2 cellular contexts compared by ENCODE assay signal in the genomic region with DNA sequence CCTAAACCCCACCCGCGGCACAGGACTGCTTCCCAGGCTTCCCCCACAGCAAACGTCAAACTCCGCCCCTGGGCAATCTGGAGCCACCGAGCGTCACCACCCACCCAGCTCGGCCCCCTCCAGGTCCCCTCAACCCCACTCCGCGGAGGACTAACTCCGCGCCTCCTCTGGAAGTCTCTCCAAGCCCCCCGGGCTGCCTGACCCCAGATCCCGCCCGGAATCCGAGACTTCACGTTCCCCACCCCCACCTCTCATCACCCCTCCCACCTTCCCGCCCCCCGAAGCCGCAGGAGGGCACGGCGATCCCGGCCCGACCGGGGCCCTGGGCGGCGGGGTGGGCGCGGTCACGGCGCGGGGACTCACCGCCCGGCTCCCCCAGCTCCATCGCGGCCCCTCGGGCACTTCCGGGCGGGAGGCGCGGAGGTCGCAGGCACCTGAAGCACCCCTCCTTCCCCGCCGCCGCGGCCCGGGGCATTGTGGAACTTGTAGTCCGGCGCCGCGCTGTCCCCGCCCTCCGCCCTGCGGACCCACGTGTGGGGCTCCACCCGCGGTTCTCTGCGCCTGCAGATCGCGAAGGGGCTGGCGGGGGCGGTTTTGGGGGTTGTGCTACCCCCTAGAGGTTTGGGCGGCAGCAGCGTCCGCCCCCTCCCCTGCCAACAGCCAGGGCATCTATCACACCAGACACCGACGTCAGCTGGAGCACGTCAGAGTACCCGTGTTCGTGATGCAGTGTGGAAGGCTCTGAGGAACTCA.
TF ChIP-seq lines count a peak whose summit lies in the region.

A gene with protein sequence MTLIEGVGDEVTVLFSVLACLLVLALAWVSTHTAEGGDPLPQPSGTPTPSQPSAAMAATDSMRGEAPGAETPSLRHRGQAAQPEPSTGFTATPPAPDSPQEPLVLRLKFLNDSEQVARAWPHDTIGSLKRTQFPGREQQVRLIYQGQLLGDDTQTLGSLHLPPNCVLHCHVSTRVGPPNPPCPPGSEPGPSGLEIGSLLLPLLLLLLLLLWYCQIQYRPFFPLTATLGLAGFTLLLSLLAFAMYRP (minus strand): TSS at position 423 of the 753 bp plus-strand sequence. CDS start 930 bp downstream, outside the sequence.

TF ChIP-seq in HEK293, 187 proteins besides CTCF, POLR2A, EP300 and RAD21 (continued from another document and continues in another):
- TF ChIP-seq ZNF670 (tag by site-specific recombination; IDR thresholded peaks at IDR 0.05; ENCODE audit: low read depth) (no peak), ZNF600 (tag by site-specific recombination; IDR thresholded peaks at IDR 0.05) (no peak), ZNF10 (tag by site-specific recombination; IDR thresholded peaks at IDR 0.05) (no peak), HOXC10 (CRISPR knock-in tag; IDR thresholded peaks at IDR 0.05) (no peak), ZNF510 (tag by site-specific recombination; IDR thresholded peaks at IDR 0.05; ENCODE audit: insufficient replicate concordance) (no peak), ZNF768 (tag by site-specific recombination; IDR thresholded peaks at IDR 0.05) (no peak), YY1 (tag by site-specific recombination; IDR thresholded peaks at IDR 0.05) (0 out of 2 replicates have a peak, but pooled peaks have one; percentile 30), ZNF777 (tag by site-specific recombination; IDR thresholded peaks at IDR 0.05; ENCODE audit: borderline replicate concordance) (no peak), ZNF24 (tag by site-specific recombination; IDR thresholded peaks at IDR 0.05) (no peak), ZFP41 (tag by site-specific recombination; IDR thresholded peaks at IDR 0.05; ENCODE audit: borderline replicate concordance) (no peak), ZNF292 (tag by site-specific recombination; IDR thresholded peaks at IDR 0.05; ENCODE audit: borderline replicate concordance, low read depth) (no peak), ZNF366 (tag by site-specific recombination; conservative IDR thresholded peaks at IDR 0.05) (no peak), ZBTB1 (tag by site-specific recombination; IDR thresholded peaks at IDR 0.05) (no peak), ZNF341 (tag by site-specific recombination; IDR thresholded peaks at IDR 0.05; ENCODE audit: low read depth) (peak; percentile 73), YY2 (tag by site-specific recombination; IDR thresholded peaks at IDR 0.05) (0 out of 2 replicates have a peak, but pooled peaks have one; percentile 30), ZNF585B (tag by site-specific recombination; IDR thresholded peaks at IDR 0.05) (no peak), ZNF121 (tag by site-specific recombination; IDR thresholded peaks at IDR 0.05) (no peak), ZNF548 (tag by site-specific recombination; IDR thresholded peaks at IDR 0.05) (no peak), ZNF223 (tag by site-specific recombination; IDR thresholded peaks at IDR 0.05) (no peak), ZNF624 (tag by site-specific recombination; IDR thresholded peaks at IDR 0.05) (no peak), FEZF1 (tag by site-specific recombination; IDR thresholded peaks at IDR 0.05) (no peak), ZNF48 (tag by site-specific recombination; IDR thresholded peaks at IDR 0.05) (no peak), GLI2 (tag by site-specific recombination; IDR thresholded peaks at IDR 0.05; ENCODE audit: borderline replicate concordance, low read depth) (no peak)
- TF ChIP-seq, protein P1, sequence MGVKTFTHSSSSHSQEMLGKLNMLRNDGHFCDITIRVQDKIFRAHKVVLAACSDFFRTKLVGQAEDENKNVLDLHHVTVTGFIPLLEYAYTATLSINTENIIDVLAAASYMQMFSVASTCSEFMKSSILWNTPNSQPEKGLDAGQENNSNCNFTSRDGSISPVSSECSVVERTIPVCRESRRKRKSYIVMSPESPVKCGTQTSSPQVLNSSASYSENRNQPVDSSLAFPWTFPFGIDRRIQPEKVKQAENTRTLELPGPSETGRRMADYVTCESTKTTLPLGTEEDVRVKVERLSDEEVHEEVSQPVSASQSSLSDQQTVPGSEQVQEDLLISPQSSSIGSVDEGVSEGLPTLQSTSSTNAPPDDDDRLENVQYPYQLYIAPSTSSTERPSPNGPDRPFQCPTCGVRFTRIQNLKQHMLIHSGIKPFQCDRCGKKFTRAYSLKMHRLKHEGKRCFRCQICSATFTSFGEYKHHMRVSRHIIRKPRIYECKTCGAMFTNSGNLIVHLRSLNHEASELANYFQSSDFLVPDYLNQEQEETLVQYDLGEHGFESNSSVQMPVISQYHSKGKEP (tag by site-specific recombination; IDR thresholded peaks at IDR 0.05), result 0 out of 2 replicates have a peak, but pooled peaks have one; percentile 38
- TF ChIP-seq, protein P2, sequence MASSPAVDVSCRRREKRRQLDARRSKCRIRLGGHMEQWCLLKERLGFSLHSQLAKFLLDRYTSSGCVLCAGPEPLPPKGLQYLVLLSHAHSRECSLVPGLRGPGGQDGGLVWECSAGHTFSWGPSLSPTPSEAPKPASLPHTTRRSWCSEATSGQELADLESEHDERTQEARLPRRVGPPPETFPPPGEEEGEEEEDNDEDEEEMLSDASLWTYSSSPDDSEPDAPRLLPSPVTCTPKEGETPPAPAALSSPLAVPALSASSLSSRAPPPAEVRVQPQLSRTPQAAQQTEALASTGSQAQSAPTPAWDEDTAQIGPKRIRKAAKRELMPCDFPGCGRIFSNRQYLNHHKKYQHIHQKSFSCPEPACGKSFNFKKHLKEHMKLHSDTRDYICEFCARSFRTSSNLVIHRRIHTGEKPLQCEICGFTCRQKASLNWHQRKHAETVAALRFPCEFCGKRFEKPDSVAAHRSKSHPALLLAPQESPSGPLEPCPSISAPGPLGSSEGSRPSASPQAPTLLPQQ (tag by site-specific recombination; IDR thresholded peaks at IDR 0.05), result peak; percentile 35; the same call in 1 of the 2 replicates

TF ChIP-seq in K562, 482 proteins besides CTCF, POLR2A, EP300 and RAD21 (continued from another document and continues in another):
- TF ChIP-seq, protein P3, sequence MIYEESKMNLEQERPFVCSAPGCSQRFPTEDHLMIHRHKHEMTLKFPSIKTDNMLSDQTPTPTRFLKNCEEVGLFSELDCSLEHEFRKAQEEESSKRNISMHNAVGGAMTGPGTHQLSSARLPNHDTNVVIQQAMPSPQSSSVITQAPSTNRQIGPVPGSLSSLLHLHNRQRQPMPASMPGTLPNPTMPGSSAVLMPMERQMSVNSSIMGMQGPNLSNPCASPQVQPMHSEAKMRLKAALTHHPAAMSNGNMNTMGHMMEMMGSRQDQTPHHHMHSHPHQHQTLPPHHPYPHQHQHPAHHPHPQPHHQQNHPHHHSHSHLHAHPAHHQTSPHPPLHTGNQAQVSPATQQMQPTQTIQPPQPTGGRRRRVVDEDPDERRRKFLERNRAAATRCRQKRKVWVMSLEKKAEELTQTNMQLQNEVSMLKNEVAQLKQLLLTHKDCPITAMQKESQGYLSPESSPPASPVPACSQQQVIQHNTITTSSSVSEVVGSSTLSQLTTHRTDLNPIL (CRISPR knock-in tag; IDR thresholded peaks at IDR 0.05), result no peak
- TF ChIP-seq ZNF79 (CRISPR knock-in tag; IDR thresholded peaks at IDR 0.05; ENCODE audit: low read depth) (no peak), KLF6 (CRISPR knock-in tag; IDR thresholded peaks at IDR 0.05; ENCODE audit: borderline replicate concordance) (no peak), BCOR (IDR thresholded peaks at IDR 0.05) (0 out of 2 replicates have a peak, but pooled peaks have one; percentile 4), CREBBP (IDR thresholded peaks at IDR 0.05; ENCODE audit: low read depth, low read length) (no peak), POLR2AphosphoS5 (IDR thresholded peaks at IDR 0.05; ENCODE audit: control insufficient read depth, insufficient read depth, low read depth, low read length) (peak; percentile 20; the same call in 1 of the 2 replicates), ZNF57 (CRISPR knock-in tag; IDR thresholded peaks at IDR 0.05) (no peak), MYBL2 (IDR thresholded peaks at IDR 0.05; ENCODE audit: low read depth) (no peak), MYBL2 (CRISPR knock-in tag; IDR thresholded peaks at IDR 0.05; ENCODE audit: borderline replicate concordance) (no peak), DACH1 (IDR thresholded peaks at IDR 0.05; ENCODE audit: partially characterized antibody) (peak; percentile 60), DDX20 (tag; IDR thresholded peaks at IDR 0.05; ENCODE audit: low read depth) (no peak), NCOR1 (IDR thresholded peaks at IDR 0.05) (no peak), SAFB (IDR thresholded peaks at IDR 0.05; ENCODE audit: borderline replicate concordance, low read depth, low read length) (peak; percentile 94), ZFP36 (IDR thresholded peaks at IDR 0.05; ENCODE audit: low read depth, low read length, partially characterized antibody) (no peak), ZNF354B (CRISPR knock-in tag; IDR thresholded peaks at IDR 0.05) (no peak), ZNF696 (CRISPR knock-in tag; conservative IDR thresholded peaks at IDR 0.05) (no peak), CTBP1 (IDR thresholded peaks at IDR 0.05; ENCODE audit: borderline replicate concordance) (peak; percentile 80; the same call in 1 of the 2 replicates), ZNF384 (IDR thresholded peaks at IDR 0.05; ENCODE audit: low read depth, low read length) (no peak), JUND (IDR thresholded peaks at IDR 0.05; ENCODE audit: borderline replicate concordance, low read depth, low read length) (no peak), JUND (tag; IDR thresholded peaks at IDR 0.05; ENCODE audit: borderline replicate concordance, low read depth, low read length) (no peak), HDAC2 (IDR thresholded peaks at IDR 0.05) (peak; percentile 61), RUNX1 (IDR thresholded peaks at IDR 0.05; ENCODE audit: low read depth) (no peak), NR1H2 (CRISPR knock-in tag; IDR thresholded peaks at IDR 0.05) (no peak)
- TF ChIP-seq, protein P4, sequence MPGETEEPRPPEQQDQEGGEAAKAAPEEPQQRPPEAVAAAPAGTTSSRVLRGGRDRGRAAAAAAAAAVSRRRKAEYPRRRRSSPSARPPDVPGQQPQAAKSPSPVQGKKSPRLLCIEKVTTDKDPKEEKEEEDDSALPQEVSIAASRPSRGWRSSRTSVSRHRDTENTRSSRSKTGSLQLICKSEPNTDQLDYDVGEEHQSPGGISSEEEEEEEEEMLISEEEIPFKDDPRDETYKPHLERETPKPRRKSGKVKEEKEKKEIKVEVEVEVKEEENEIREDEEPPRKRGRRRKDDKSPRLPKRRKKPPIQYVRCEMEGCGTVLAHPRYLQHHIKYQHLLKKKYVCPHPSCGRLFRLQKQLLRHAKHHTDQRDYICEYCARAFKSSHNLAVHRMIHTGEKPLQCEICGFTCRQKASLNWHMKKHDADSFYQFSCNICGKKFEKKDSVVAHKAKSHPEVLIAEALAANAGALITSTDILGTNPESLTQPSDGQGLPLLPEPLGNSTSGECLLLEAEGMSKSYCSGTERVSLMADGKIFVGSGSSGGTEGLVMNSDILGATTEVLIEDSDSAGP (CRISPR knock-in tag; IDR thresholded peaks at IDR 0.05), result no peak
- TF ChIP-seq, protein P5, sequence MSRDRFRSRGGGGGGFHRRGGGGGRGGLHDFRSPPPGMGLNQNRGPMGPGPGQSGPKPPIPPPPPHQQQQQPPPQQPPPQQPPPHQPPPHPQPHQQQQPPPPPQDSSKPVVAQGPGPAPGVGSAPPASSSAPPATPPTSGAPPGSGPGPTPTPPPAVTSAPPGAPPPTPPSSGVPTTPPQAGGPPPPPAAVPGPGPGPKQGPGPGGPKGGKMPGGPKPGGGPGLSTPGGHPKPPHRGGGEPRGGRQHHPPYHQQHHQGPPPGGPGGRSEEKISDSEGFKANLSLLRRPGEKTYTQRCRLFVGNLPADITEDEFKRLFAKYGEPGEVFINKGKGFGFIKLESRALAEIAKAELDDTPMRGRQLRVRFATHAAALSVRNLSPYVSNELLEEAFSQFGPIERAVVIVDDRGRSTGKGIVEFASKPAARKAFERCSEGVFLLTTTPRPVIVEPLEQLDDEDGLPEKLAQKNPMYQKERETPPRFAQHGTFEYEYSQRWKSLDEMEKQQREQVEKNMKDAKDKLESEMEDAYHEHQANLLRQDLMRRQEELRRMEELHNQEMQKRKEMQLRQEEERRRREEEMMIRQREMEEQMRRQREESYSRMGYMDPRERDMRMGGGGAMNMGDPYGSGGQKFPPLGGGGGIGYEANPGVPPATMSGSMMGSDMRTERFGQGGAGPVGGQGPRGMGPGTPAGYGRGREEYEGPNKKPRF (IDR thresholded peaks at IDR 0.05; ENCODE audit: low read depth, low read length), result no peak
- TF ChIP-seq, protein P6, sequence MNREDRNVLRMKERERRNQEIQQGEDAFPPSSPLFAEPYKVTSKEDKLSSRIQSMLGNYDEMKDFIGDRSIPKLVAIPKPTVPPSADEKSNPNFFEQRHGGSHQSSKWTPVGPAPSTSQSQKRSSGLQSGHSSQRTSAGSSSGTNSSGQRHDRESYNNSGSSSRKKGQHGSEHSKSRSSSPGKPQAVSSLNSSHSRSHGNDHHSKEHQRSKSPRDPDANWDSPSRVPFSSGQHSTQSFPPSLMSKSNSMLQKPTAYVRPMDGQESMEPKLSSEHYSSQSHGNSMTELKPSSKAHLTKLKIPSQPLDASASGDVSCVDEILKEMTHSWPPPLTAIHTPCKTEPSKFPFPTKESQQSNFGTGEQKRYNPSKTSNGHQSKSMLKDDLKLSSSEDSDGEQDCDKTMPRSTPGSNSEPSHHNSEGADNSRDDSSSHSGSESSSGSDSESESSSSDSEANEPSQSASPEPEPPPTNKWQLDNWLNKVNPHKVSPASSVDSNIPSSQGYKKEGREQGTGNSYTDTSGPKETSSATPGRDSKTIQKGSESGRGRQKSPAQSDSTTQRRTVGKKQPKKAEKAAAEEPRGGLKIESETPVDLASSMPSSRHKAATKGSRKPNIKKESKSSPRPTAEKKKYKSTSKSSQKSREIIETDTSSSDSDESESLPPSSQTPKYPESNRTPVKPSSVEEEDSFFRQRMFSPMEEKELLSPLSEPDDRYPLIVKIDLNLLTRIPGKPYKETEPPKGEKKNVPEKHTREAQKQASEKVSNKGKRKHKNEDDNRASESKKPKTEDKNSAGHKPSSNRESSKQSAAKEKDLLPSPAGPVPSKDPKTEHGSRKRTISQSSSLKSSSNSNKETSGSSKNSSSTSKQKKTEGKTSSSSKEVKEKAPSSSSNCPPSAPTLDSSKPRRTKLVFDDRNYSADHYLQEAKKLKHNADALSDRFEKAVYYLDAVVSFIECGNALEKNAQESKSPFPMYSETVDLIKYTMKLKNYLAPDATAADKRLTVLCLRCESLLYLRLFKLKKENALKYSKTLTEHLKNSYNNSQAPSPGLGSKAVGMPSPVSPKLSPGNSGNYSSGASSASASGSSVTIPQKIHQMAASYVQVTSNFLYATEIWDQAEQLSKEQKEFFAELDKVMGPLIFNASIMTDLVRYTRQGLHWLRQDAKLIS (CRISPR knock-in tag; IDR thresholded peaks at IDR 0.05), result 0 out of 2 replicates have a peak, but pooled peaks have one; percentile 44
